In genomic region chr12:118345355-118345754, GRCh38 we compare ENCODE assay signal across 2 cellular contexts.
TF ChIP-seq lines count a peak whose summit lies in the region.

No MANE protein-coding gene starts in this region.

TF ChIP-seq in H1, 55 proteins besides CTCF, POLR2A, EP300 and RAD21:
- TF ChIP-seq NANOG (IDR thresholded peaks at IDR 0.05; ENCODE audit: insufficient read depth, low read depth, low read length, poor library complexity, severe bottlenecking) (no peak), POU5F1 (IDR thresholded peaks at IDR 0.05; ENCODE audit: low read depth, low read length) (no peak), HDAC6 (IDR thresholded peaks at IDR 0.05; ENCODE audit: low read depth, low read length) (no peak), JUND (IDR thresholded peaks at IDR 0.05; ENCODE audit: low read length) (no peak), YY1 (IDR thresholded peaks at IDR 0.05; ENCODE audit: low read depth, low read length) (no peak), KDM1A (IDR thresholded peaks at IDR 0.05; ENCODE audit: borderline replicate concordance, low read length) (no peak), RBBP5 (IDR thresholded peaks at IDR 0.05; ENCODE audit: borderline replicate concordance, low read depth, low read length) (no peak), SP1 (IDR thresholded peaks at IDR 0.05; ENCODE audit: low read depth, low read length) (no peak), KDM4A (IDR thresholded peaks at IDR 0.05; ENCODE audit: low read depth, low read length, severe bottlenecking) (no peak), CBX8 (IDR thresholded peaks at IDR 0.05; ENCODE audit: borderline replicate concordance, low read depth, low read length) (no peak), POLR2AphosphoS5 (IDR thresholded peaks at IDR 0.05; ENCODE audit: low read depth, low read length) (no peak), SP2 (IDR thresholded peaks at IDR 0.05; ENCODE audit: low read length) (no peak), BRCA1 (IDR thresholded peaks at IDR 0.05; ENCODE audit: low read depth, low read length) (no peak), GABPA (IDR thresholded peaks at IDR 0.05; ENCODE audit: borderline replicate concordance, insufficient read depth, low read length) (no peak), JUN (IDR thresholded peaks at IDR 0.05; ENCODE audit: low read depth, low read length) (no peak), CHD1 (IDR thresholded peaks at IDR 0.05; ENCODE audit: low read depth, low read length) (no peak), TAF1 (IDR thresholded peaks at IDR 0.05; ENCODE audit: low read depth, low read length) (no peak), ZNF274 (IDR thresholded peaks at IDR 0.05; ENCODE audit: borderline replicate concordance, extremely low read depth, low read length) (no peak), HDAC2 (IDR thresholded peaks at IDR 0.05; ENCODE audit: borderline replicate concordance in 1 of 2, low read depth in 2 of 2, low read length in 2 of 2) (no peak)
- TF ChIP-seq, protein P1, sequence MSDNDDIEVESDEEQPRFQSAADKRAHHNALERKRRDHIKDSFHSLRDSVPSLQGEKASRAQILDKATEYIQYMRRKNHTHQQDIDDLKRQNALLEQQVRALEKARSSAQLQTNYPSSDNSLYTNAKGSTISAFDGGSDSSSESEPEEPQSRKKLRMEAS (IDR thresholded peaks at IDR 0.05): no peak

TF ChIP-seq in SK-N-SH, 30 proteins besides CTCF, POLR2A, EP300 and RAD21:
- no peak for TF ChIP-seq TCF12 (IDR thresholded peaks at IDR 0.05)
- no peak for TF ChIP-seq NFIC (IDR thresholded peaks at IDR 0.05; ENCODE audit: borderline replicate concordance)
- TF ChIP-seq GABPA (IDR thresholded peaks at IDR 0.05; ENCODE audit: low read depth): no peak
- no peak for TF ChIP-seq MXI1 (IDR thresholded peaks at IDR 0.05; ENCODE audit: low read depth, low read length)
- no peak for TF ChIP-seq MEF2A (IDR thresholded peaks at IDR 0.05; ENCODE audit: borderline replicate concordance, low read depth)
